In the genomic region with DNA sequence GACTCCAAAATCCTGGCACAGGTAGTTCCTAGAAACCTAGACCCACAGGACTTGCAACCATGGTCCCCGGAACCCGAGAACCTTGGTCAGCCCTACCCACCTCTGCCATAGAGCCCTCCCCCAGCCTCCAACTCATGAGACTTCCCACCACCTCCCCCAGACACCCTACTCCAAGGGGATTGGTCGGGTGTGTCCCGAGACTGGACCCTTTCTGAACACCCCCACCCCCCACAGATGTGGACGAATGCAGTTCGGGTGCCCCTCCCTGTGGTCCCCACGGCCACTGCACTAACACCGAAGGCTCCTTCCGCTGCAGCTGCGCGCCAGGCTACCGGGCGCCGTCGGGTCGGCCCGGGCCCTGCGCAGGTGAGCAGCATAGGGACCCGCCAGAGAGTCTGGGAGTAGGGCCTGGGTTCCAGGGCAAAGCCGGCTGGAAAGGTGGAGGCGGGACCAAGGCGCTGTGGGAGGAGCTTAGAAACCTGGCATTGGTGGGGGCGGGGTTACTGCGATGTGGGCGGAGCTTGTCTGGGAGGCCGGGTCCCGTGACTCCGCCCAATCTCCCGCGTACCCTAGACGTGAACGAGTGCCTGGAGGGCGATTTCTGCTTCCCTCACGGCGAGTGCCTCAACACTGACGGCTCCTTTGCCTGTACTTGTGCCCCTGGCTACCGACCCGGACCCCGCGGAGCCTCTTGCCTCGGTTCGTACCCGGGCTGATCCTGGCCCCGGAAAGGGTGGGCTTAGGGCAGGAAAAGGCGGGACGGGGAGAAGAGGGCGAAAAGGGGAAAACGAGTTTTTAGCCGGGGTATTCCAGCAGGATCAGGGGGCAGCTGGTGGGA, we compare ENCODE assay signal across 8 cellular contexts. TPM values are rescaled to one million over a fixed set of nuclear protein-coding genes. Genes with fewer than 3 reads are reported as not detected.
A peak's percentile ranks its signal among the peaks of the same experiment; 100 is the strongest.
DNase-seq lines count a peak whose midpoint lies in the region; ATAC-seq and TF ChIP-seq lines count a peak whose summit lies in the region.

No MANE protein-coding gene starts in this region.

- H3K9me3 ChIP-seq in ES-I3 (ENCODE audit: control insufficient read depth, insufficient read depth, low read length) (no peaks in the 10 kb centered on the region), cardiac muscle cell (ENCODE audit: low read depth) (no peaks in the 10 kb centered on the region)

- DNase-seq in NCI-H345 treated with DMSO at 0.1 percent for 48 hours (lab: John Stamatoyannopoulos, UW; ENCODE audit: unreplicated experiment) (peak; percentile 91), cardiac muscle cell (ENCODE audit: low read depth in 1 of 2, low spot score in 1 of 2) (peak; percentile 31 to 64)
- peak; percentile 91 to 92 for DNase-seq in activated T-cell treated with anti-CD3 and anti-CD28 coated beads, Interleukin-2, amount 50 U/mL, for 48 hours

- no peaks in the 10 kb centered on the region for H3K36me3 ChIP-seq in ES-I3 (ENCODE audit: insufficient read depth, low read length)
- peaks cover 3% of the 10 kb centered on the region for H3K36me3 ChIP-seq in cardiac muscle cell

- no peak for TF ChIP-seq CTCF in cardiac muscle cell (IDR thresholded peaks at IDR 0.05; ENCODE audit: low read depth, low read length)

- H3K9ac ChIP-seq in ES-I3 (ENCODE audit: low read depth, low read length) = peak overlapping the region; percentile 84

- no peaks in the 10 kb centered on the region for H3K27me3 ChIP-seq in cardiac muscle cell

- ATAC-seq in HG03196 (IDR thresholded peaks at IDR 0.05; ENCODE audit: unreplicated experiment) (no peak), HG02642 (IDR thresholded peaks at IDR 0.05; ENCODE audit: poor library complexity, unreplicated experiment) (no peak), GM18870 (IDR thresholded peaks at IDR 0.05; ENCODE audit: unreplicated experiment) (no peak)

- peak overlapping the region; percentile 61 for H3K4me3 ChIP-seq in cardiac muscle cell
- peak overlapping the region; percentile 39 to 80 (median 51) for H3K4me3 ChIP-seq in skin epidermis

- H3K4me1 ChIP-seq in ES-I3 (ENCODE audit: insufficient read depth, low read length) (peaks cover 5% of the 10 kb centered on the region), cardiac muscle cell (ENCODE audit: low read depth) (no peaks in the 10 kb centered on the region)

- H3K27ac ChIP-seq in cardiac muscle cell = no peak overlapping the region
- peak overlapping the region; percentile 20 to 89 (median 80) for H3K27ac ChIP-seq in skin epidermis

RNA-seq across cellular contexts. Expression of gene LTBP4, which starts 11.9 kb away (rescaled TPM):
- 85.3 and 203 TPM in 2 replicates for total RNA-seq in cardiac muscle cell
- 158 and 255 TPM in 2 replicates for polyA plus RNA-seq in cardiac muscle cell

RNA-seq across cellular contexts. Expression of gene SHKBP1, which starts 36.4 kb away (rescaled TPM):
- total RNA-seq in cardiac muscle cell = 53.3 and 63.6 TPM in 2 replicates
- polyA plus RNA-seq in cardiac muscle cell = 70.1 and 83.4 TPM in 2 replicates
